In genomic region chr4:78691971-78692814, GRCh38 we compare ENCODE assay signal across 9 cellular contexts.
A peak's percentile ranks its signal among the peaks of the same experiment; 100 is the strongest.
DNase-seq lines count a peak whose midpoint lies in the region; ATAC-seq and TF ChIP-seq lines count a peak whose summit lies in the region.
"Had no signal": no experiment of that assay in that cellular context is flagged by ENCODE, and none has a peak within 500 bp of the region (broad histone marks: within the 10 kb centered on the region; RNA-seq: fewer than 3 reads in every experiment).

No MANE protein-coding gene starts in this region.

- DNase-seq in activated naive CD4-positive, alpha-beta T cell treated with anti-CD3 and anti-CD28 coated beads, Interleukin-2, amount 50 U/mL, for 72 hours (ENCODE audit: low spot score in 2 of 2) = no peak
- DNase-seq in activated naive CD4-positive, alpha-beta T cell treated with anti-CD3 and anti-CD28 coated beads, Interleukin-2, amount 50 U/mL, for 16 hours = no peak
- DNase-seq in central memory CD8-positive, alpha-beta T cell (ENCODE audit: low spot score in 2 of 2) = no peak
- DNase-seq in upper lobe of right lung = no peak
- no peak for DNase-seq in putamen (ENCODE audit: low spot score)
- DNase-seq in caudate nucleus (lab: John Stamatoyannopoulos, UW) = no peak
- no peak for DNase-seq in NK-92 (lab: John Stamatoyannopoulos, UW; ENCODE audit: unreplicated experiment)

- intact Hi-C loops in upper lobe of right lung (cut with DNase I) = no loop called here

- no peaks in the 10 kb centered on the region for H3K36me3 ChIP-seq in upper lobe of right lung
- H3K36me3 ChIP-seq: prostate gland had no signal

- no peaks in the 10 kb centered on the region for H3K9me3 ChIP-seq in upper lobe of right lung
- H3K9me3 ChIP-seq: prostate gland had no signal

- no peaks in the 10 kb centered on the region for H3K4me1 Mint-ChIP-seq in central memory CD8-positive, alpha-beta T cell

- no peak overlapping the region for H3K27ac Mint-ChIP-seq in activated naive CD4-positive, alpha-beta T cell treated with anti-CD3 and anti-CD28 coated beads, Interleukin-2, amount 50 U/mL, for 72 hours
- no peak overlapping the region for H3K27ac Mint-ChIP-seq in central memory CD8-positive, alpha-beta T cell (ENCODE audit: low read depth)

- no peak overlapping the region for H3K27ac ChIP-seq in upper lobe of right lung
- H3K27ac ChIP-seq in caudate nucleus (ENCODE audit: low read depth, low read length) = no peak overlapping the region
- H3K27ac ChIP-seq: prostate gland had no signal

- H3K4me3 Mint-ChIP-seq in central memory CD8-positive, alpha-beta T cell = no peak overlapping the region

- no peaks in the 10 kb centered on the region for H3K27me3 ChIP-seq in upper lobe of right lung

- no peaks in the 10 kb centered on the region for H3K36me3 Mint-ChIP-seq in activated naive CD4-positive, alpha-beta T cell treated with anti-CD3 and anti-CD28 coated beads, Interleukin-2, amount 50 U/mL, for 72 hours
- H3K36me3 Mint-ChIP-seq in central memory CD8-positive, alpha-beta T cell (ENCODE audit: insufficient read depth) = no peaks in the 10 kb centered on the region

- no peaks in the 10 kb centered on the region for H3K4me1 ChIP-seq in upper lobe of right lung
- H3K4me1 ChIP-seq: prostate gland had no signal

- H3K9me3 Mint-ChIP-seq in activated naive CD4-positive, alpha-beta T cell treated with anti-CD3 and anti-CD28 coated beads, Interleukin-2, amount 50 U/mL, for 72 hours = no peaks in the 10 kb centered on the region
- no peaks in the 10 kb centered on the region for H3K9me3 Mint-ChIP-seq in central memory CD8-positive, alpha-beta T cell

- TF ChIP-seq CTCF in upper lobe of right lung (IDR thresholded peaks at IDR 0.05) = no peak

- peaks cover 25% of the 10 kb centered on the region for H3K27me3 Mint-ChIP-seq in central memory CD8-positive, alpha-beta T cell

- peak; percentile 64 to 70 for ATAC-seq in activated naive CD4-positive, alpha-beta T cell treated with anti-CD3 and anti-CD28 coated beads, Interleukin-2, amount 50 U/mL, for 72 hours
- ATAC-seq in HG03571 (IDR thresholded peaks at IDR 0.05; ENCODE audit: unreplicated experiment) (peak; percentile 53), upper lobe of right lung (peak; percentile 53)
- peak; percentile 49 for ATAC-seq in central memory CD8-positive, alpha-beta T cell (replicated peaks; ENCODE audit: extremely low read depth, poor library complexity, severe bottlenecking)

- no peak overlapping the region for H3K4me3 ChIP-seq in upper lobe of right lung
- H3K4me3 ChIP-seq: prostate gland had no signal
